ENCODE assay signal across 8 cellular contexts in the genomic region with DNA sequence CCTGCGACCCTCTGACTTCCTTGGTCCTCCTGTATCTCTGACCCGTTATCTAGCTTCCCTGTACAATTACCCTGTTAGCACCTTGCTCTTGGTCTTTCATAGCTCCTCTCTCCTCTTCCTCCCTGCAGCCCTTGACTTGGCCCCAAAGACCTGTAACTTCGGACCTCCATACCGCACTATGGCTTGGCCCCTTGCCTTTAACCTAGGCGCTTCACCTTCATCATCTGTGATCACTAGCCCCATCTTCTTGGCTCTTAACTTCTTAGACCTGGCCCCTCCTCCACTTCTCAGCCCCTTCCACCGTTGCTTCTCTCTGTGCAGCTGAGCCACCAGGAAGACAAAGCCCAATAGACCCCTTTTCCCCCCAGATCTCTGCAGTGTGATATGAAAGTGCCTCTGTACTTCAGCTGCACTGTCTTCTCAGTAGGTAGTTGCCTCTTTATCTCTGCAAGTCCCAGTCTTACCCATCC. TPM values are rescaled to one million over a fixed set of nuclear protein-coding genes. Genes with fewer than 3 reads are reported as not detected.
A peak's percentile ranks its signal among the peaks of the same experiment; 100 is the strongest.
DNase-seq lines count a peak whose midpoint lies in the region; ATAC-seq, FAIRE-seq and TF ChIP-seq lines count a peak whose summit lies in the region.

No MANE protein-coding gene starts in this region.

- H3K4me1 ChIP-seq in Peyer's patch: peaks cover 0 to 17% (median 9%) of the 10 kb centered on the region in 4 donors
- peaks cover 0 to 7% of the 10 kb centered on the region in 2 donors for H3K4me1 ChIP-seq in esophagus (ENCODE audit: control insufficient read depth in 2 of 2, insufficient read depth in 2 of 2, low read length in 1 of 2)
- H3K4me1 ChIP-seq in prostate gland (replicated peaks): no peaks in the 10 kb centered on the region

- ATAC-seq in HG03045 (IDR thresholded peaks at IDR 0.05; ENCODE audit: unreplicated experiment): no peak
- ATAC-seq in GM21515 (IDR thresholded peaks at IDR 0.05; ENCODE audit: unreplicated experiment): no peak
- no peak for ATAC-seq in HG02884 (IDR thresholded peaks at IDR 0.05; ENCODE audit: unreplicated experiment)

- H3K27me3 ChIP-seq in Peyer's patch (no peaks in the 10 kb centered on the region), esophagus (ENCODE audit: control insufficient read depth in 1 of 2, insufficient read depth in 2 of 2, low read length in 2 of 2) (no peaks in the 10 kb centered on the region), prostate gland (replicated peaks; ENCODE audit: insufficient read depth) (no peaks in the 10 kb centered on the region)

- H3K27ac ChIP-seq in Peyer's patch (peak overlapping the region in 3 of 4 donors; percentile 76 to 82 (median 80)), esophagus (ENCODE audit: low read depth in 2 of 2, low read length in 1 of 2) (no peak overlapping the region), prostate gland (peak overlapping the region; percentile 79 to 81)

- H3K4me3 ChIP-seq in Peyer's patch (peak overlapping the region; percentile 68 to 86 (median 84)), esophagus (ENCODE audit: low read depth in 1 of 2, low read length in 2 of 2) (peak overlapping the region; percentile 73 to 91), prostate gland (peak overlapping the region; percentile 90 to 94)

- WGBS in esophagus, 2 donors: 6 to 8% methylated on average over 6 of the region's 6 CpGs
- 7% methylated on average over 6 of the region's 6 CpGs for WGBS in prostate gland

- intact Hi-C loops in prostate gland (cut with DNase I): loop anchor here (10.0 kb wide), 1 partner anchor 162 kb away; a partner anchor contains a TSS

- TF ChIP-seq POLR2A in Peyer's patch (IDR thresholded peaks at IDR 0.05): no peak
- no peak for TF ChIP-seq POLR2A in prostate gland (IDR thresholded peaks at IDR 0.05)

- FAIRE-seq in GM18507 (lab: Jason Lieb, UNC): peak; percentile 53

- TF ChIP-seq CTCF in Peyer's patch (IDR thresholded peaks at IDR 0.05): no peak
- TF ChIP-seq CTCF in prostate gland (IDR thresholded peaks at IDR 0.05): no peak

- DNase-seq in GM18507 (ENCODE audit: extremely low spot score, insufficient read length, low read depth): no peak
- no peak for DNase-seq in Peyer's patch
- DNase-seq in prostate gland (ENCODE audit: low spot score): no peak
- DNase-seq in LoVo (ENCODE audit: low spot score): no peak

- H3K9me3 ChIP-seq in Peyer's patch (no peaks in the 10 kb centered on the region), esophagus (ENCODE audit: control insufficient read depth in 2 of 2, insufficient read depth in 1 of 2, low read depth in 1 of 2, low read length in 1 of 2) (peaks cover 0 to 8% of the 10 kb centered on the region in 2 donors), prostate gland (no peaks in the 10 kb centered on the region)

- H3K36me3 ChIP-seq in Peyer's patch (peaks cover 0 to 11% (median 0%) of the 10 kb centered on the region in 3 donors), esophagus (ENCODE audit: control insufficient read depth in 2 of 2, insufficient read depth in 2 of 2, low read length in 1 of 2) (peaks cover 10% of the 10 kb centered on the region in 2 donors), prostate gland (peaks cover 0 to 9% of the 10 kb centered on the region in 2 donors)

RNA-seq across cellular contexts. Expression of a gene that starts 0.7 kb away (rescaled TPM):
- total RNA-seq in Peyer's patch: 10 to 100 TPM in 3 of 4 donors, 1 to 10 TPM in 1; 3.3 to 19.0 (median 10.8) TPM
- polyA plus RNA-seq in esophagus: 1 to 10 TPM; 4.4 to 5.7 TPM
- 10 to 100 TPM; 16.0 to 19.5 TPM for total RNA-seq in prostate gland

RNA-seq across cellular contexts. Expression of a gene that starts 29.9 kb away (rescaled TPM):
- total RNA-seq in Peyer's patch (10 to 100 TPM in 3 of 4 donors, not detected in 1; 12.2 to 16.8 (median 16.6) TPM), prostate gland (10 to 100 TPM; 15.0 to 42.5 TPM)
- polyA plus RNA-seq in esophagus: 10 to 100 TPM; 13.3 to 16.7 TPM

RNA-seq across cellular contexts. Expression of a gene that starts 30.2 kb away (rescaled TPM):
- total RNA-seq in Peyer's patch (10 to 100 TPM; 11.2 to 15.3 (median 13.6) TPM), prostate gland (10 to 100 TPM; 14.3 to 15.5 TPM)
- 1 to 10 TPM; 5.1 to 5.8 TPM for polyA plus RNA-seq in esophagus

Comparison
In these comparisons a context has a peak if more than half of its experiments do, and no peak if none do; other contexts are left out.
1. H3K27ac ChIP-seq: peak in Peyer's patch (3 of 4) and prostate gland (2 of 2); none in esophagus (0 of 2).
2. Peak in every context shown above with its lines, with median percentiles within 50 percentile points of each other: H3K4me3 ChIP-seq.